17 cellular contexts compared by ENCODE assay signal in genomic region chr6:95917034-95917433, GRCh38.
A peak's percentile ranks its signal among the peaks of the same experiment; 100 is the strongest.
DNase-seq lines count a peak whose midpoint lies in the region; ATAC-seq and TF ChIP-seq lines count a peak whose summit lies in the region.
"Had no signal": no experiment of that assay in that cellular context is flagged by ENCODE, and none has a peak within 500 bp of the region (broad histone marks: within the 10 kb centered on the region; RNA-seq: fewer than 3 reads in every experiment).

No MANE protein-coding gene starts in this region.

- no peaks in the 10 kb centered on the region for H3K36me3 ChIP-seq in thyroid gland

- DNase-seq in Calu3 (peak; percentile 39), Kasumi-1 (lab: John Stamatoyannopoulos, UW) (peak; percentile 36 to 37), NOMO-1 treated with dmso at 0.1 percent for 144 hours (lab: John Stamatoyannopoulos, UW; ENCODE audit: unreplicated experiment) (peak; percentile 43), epithelial cell of prostate (ENCODE audit: low read depth, low spot score) (peak; percentile 2), RPMI8226 (no peak), thyroid gland (no peak)
- DNase-seq: Caco-2, EL, HFFc6, MM.1S, NCI-H1436, NCI-H2029, NCI-H2171, NCI-H446 treated with DMSO at 0.1 percent for 48 hours, SHP77 treated with DMSO at 0.1 percent for 48 hours, SW 1271 had no signal

- H3K36me3 Mint-ChIP-seq in Calu3 (ENCODE audit: insufficient read depth, unreplicated experiment) = no peaks in the 10 kb centered on the region

- intact Hi-C loops in Calu3 (cut with micrococcal nuclease; ENCODE audit: unreplicated experiment) = no loop called here
- intact Hi-C loops in thyroid gland (cut with DNase I) = no loop called here

- no peaks in the 10 kb centered on the region for H3K27me3 Mint-ChIP-seq in Calu3 (ENCODE audit: unreplicated experiment)

- no peaks in the 10 kb centered on the region for H3K4me1 ChIP-seq in thyroid gland
- H3K4me1 ChIP-seq: Caco-2 had no signal

- no peaks in the 10 kb centered on the region for H3K27me3 ChIP-seq in thyroid gland

- TF ChIP-seq CTCF in Calu3 (IDR thresholded peaks at IDR 0.05; ENCODE audit: unreplicated experiment) = no peak
- TF ChIP-seq CTCF in thyroid gland (IDR thresholded peaks at IDR 0.05) = no peak

- H3K9me3 Mint-ChIP-seq in Calu3 (ENCODE audit: low read depth, unreplicated experiment) = no peaks in the 10 kb centered on the region

- 36 to 40% methylated on average over 2 of the region's 2 CpGs for WGBS in thyroid gland, 2 donors

- H3K27ac ChIP-seq in epithelial cell of prostate (no peak overlapping the region), thyroid gland (no peak overlapping the region)

- H3K9me3 ChIP-seq in thyroid gland = no peaks in the 10 kb centered on the region
- H3K9me3 ChIP-seq: Caco-2 had no signal

- H3K27ac Mint-ChIP-seq in Calu3 (ENCODE audit: unreplicated experiment) = no peak overlapping the region
- H3K27ac Mint-ChIP-seq: HFFc6 had no signal

- BruUV-seq in Calu3 (replicated peaks; lab: Mats Ljungman, UMichigan) = no TSS peak

- H3K4me3 ChIP-seq in thyroid gland (replicated peaks in 1 of 3) = no peak overlapping the region

- H3K4me3 Mint-ChIP-seq in Calu3 (ENCODE audit: low read depth, unreplicated experiment) = no peak overlapping the region
- H3K4me3 Mint-ChIP-seq: HFFc6 had no signal

- CTCF ChIA-PET in Calu3 (lab: Charles Lee) = interaction anchor here (0.6 kb wide), 1 partner anchor 57 kb away, joined by 5 read pairs; no protein-coding TSS in a partner anchor

- no peak for TF ChIP-seq POLR2A in thyroid gland (IDR thresholded peaks at IDR 0.05)

- H3K4me1 Mint-ChIP-seq in Calu3 (ENCODE audit: low read depth, unreplicated experiment) = no peaks in the 10 kb centered on the region

- ATAC-seq in GM18909 (IDR thresholded peaks at IDR 0.05; ENCODE audit: poor library complexity, unreplicated experiment) = no peak

Comparison
In these comparisons a context has a peak if more than half of its experiments do, and no peak if none do; other contexts are left out.
1. DNase-seq: peak in Calu3 (single experiment), Kasumi-1 (2 of 2), NOMO-1 treated with dmso at 0.1 percent for 144 hours (single experiment) and epithelial cell of prostate (single experiment); none in RPMI8226 (single experiment) and thyroid gland (0 of 2).